In genomic region chr4:185247151-185247550, GRCh38 we compare ENCODE assay signal across 22 cellular contexts. TPM values are rescaled to one million over a fixed set of nuclear protein-coding genes. Genes with fewer than 3 reads are reported as not detected.
DNase-seq lines count a peak whose midpoint lies in the region; ATAC-seq and TF ChIP-seq lines count a peak whose summit lies in the region.
"Had no signal": no experiment of that assay in that cellular context is flagged by ENCODE, and none has a peak within 500 bp of the region (broad histone marks: within the 10 kb centered on the region; RNA-seq: fewer than 3 reads in every experiment).

No MANE protein-coding gene starts in this region.

- no peak overlapping the region for H2AFZ ChIP-seq in SU-DHL-6 (ENCODE audit: low read depth, low read length, severe bottlenecking)
- H2AFZ ChIP-seq: hepatocyte had no signal

- H3K9me3 ChIP-seq in SU-DHL-6 (ENCODE audit: insufficient read depth, low read length): no peaks in the 10 kb centered on the region
- no peaks in the 10 kb centered on the region for H3K9me3 ChIP-seq in thoracic aorta
- no peaks in the 10 kb centered on the region for H3K9me3 ChIP-seq in stomach
- H3K9me3 ChIP-seq: psoas muscle, SJSA1 had no signal

- peaks cover 50% of the 10 kb centered on the region for H3K4me1 Mint-ChIP-seq in activated naive CD4-positive, alpha-beta T cell treated with anti-CD3 and anti-CD28 coated beads for 36 hours (ENCODE audit: low read depth)
- H3K4me1 Mint-ChIP-seq in activated naive CD4-positive, alpha-beta T cell treated with anti-CD3 and anti-CD28 coated beads, Interleukin-2, amount 10 ng/mL, durations not matched to agents 7 days and 5 days: peaks cover 13% of the 10 kb centered on the region

- H3K9me2 ChIP-seq in SU-DHL-6 (replicated peaks; ENCODE audit: insufficient read depth, low read length): no peaks in the 10 kb centered on the region

- WGBS in stomach, 5 donors: 46 to 65% (median 49%) methylated on average over 1 of the region's 1 CpG

- H3K36me3 ChIP-seq in SU-DHL-6 (ENCODE audit: low read length) (peaks cover 11% of the 10 kb centered on the region; the same call in 1 of the 2 replicates), thoracic aorta (no peaks in the 10 kb centered on the region), stomach (no peaks in the 10 kb centered on the region)
- H3K36me3 ChIP-seq: SJSA1 had no signal

- intact Hi-C loops in activated naive CD4-positive, alpha-beta T cell treated with anti-CD3 and anti-CD28 coated beads for 36 hours (cut with micrococcal nuclease): loop anchor here (1.0 kb wide), 1 partner anchor 9 kb away; no protein-coding TSS in a partner anchor
- intact Hi-C loops in stomach (cut with DNase I; ENCODE audit: low total_unique reads): no loop called here

- no peaks in the 10 kb centered on the region for H3K27me3 Mint-ChIP-seq in activated naive CD4-positive, alpha-beta T cell treated with anti-CD3 and anti-CD28 coated beads for 36 hours (ENCODE audit: low read depth)
- no peaks in the 10 kb centered on the region for H3K27me3 Mint-ChIP-seq in activated naive CD4-positive, alpha-beta T cell treated with anti-CD3 and anti-CD28 coated beads, Interleukin-2, amount 10 ng/mL, durations not matched to agents 7 days and 5 days
- H3K27me3 Mint-ChIP-seq: CD4-positive, alpha-beta T cell; type B pancreatic cell had no signal

- no peaks in the 10 kb centered on the region for H3K9me3 Mint-ChIP-seq in activated naive CD4-positive, alpha-beta T cell treated with anti-CD3 and anti-CD28 coated beads for 36 hours
- no peaks in the 10 kb centered on the region for H3K9me3 Mint-ChIP-seq in activated naive CD4-positive, alpha-beta T cell treated with anti-CD3 and anti-CD28 coated beads, Interleukin-2, amount 10 ng/mL, durations not matched to agents 7 days and 5 days
- H3K9me3 Mint-ChIP-seq: CD4-positive, alpha-beta T cell; nephron; type B pancreatic cell had no signal

- no peak for DNase-seq in activated naive CD4-positive, alpha-beta T cell treated with anti-CD3 and anti-CD28 coated beads for 36 hours
- no peak for DNase-seq in activated naive CD4-positive, alpha-beta T cell treated with anti-CD3 and anti-CD28 coated beads, Interleukin-2, amount 10 ng/mL, durations not matched to agents 7 days and 5 days
- DNase-seq in iris pigment epithelial cell (ENCODE audit: low read depth): peak; percentile 35
- no peak for DNase-seq in thoracic aorta (ENCODE audit: low spot score)
- DNase-seq in GM03348 (ENCODE audit: low spot score): no peak
- no peak for DNase-seq in stomach
- DNase-seq: activated CD4-positive, alpha-beta T cell treated with anti-CD3 and anti-CD28 coated beads for 1 hour; amygdala; CD4-positive, alpha-beta T cell; DMS79 treated with DMSO at 0.1 percent for 48 hours; endodermal cell; NCI-H1105; NCI-H69; psoas muscle; T1000 had no signal

- no peak for TF ChIP-seq POLR2A in stomach (IDR thresholded peaks at IDR 0.05)

- H3K27ac ChIP-seq in SU-DHL-6 (ENCODE audit: low read depth, low read length): no peak overlapping the region
- peak overlapping the region in 1 of 2 donors; percentile 39 for H3K27ac ChIP-seq in thoracic aorta
- H3K27ac ChIP-seq in stomach: no peak overlapping the region
- H3K27ac ChIP-seq: hepatocyte, psoas muscle had no signal

- peaks cover 3% of the 10 kb centered on the region for H3K36me3 Mint-ChIP-seq in activated naive CD4-positive, alpha-beta T cell treated with anti-CD3 and anti-CD28 coated beads for 36 hours (ENCODE audit: low read depth)
- peaks cover 16% of the 10 kb centered on the region for H3K36me3 Mint-ChIP-seq in activated naive CD4-positive, alpha-beta T cell treated with anti-CD3 and anti-CD28 coated beads, Interleukin-2, amount 10 ng/mL, durations not matched to agents 7 days and 5 days

- CTCF ChIA-PET in activated naive CD4-positive, alpha-beta T cell treated with anti-CD3 and anti-CD28 coated beads for 36 hours (lab: Charles Lee): interaction anchor here (0.9 to 1.8 kb wide), 2 partner anchors 13 to 45 kb away, joined by 3 read pairs; no protein-coding TSS in a partner anchor
- CTCF ChIA-PET in activated naive CD4-positive, alpha-beta T cell treated with anti-CD3 and anti-CD28 coated beads, Interleukin-2, amount 10 ng/mL, durations not matched to agents 7 days and 5 days (lab: Charles Lee): interaction anchor here (1.3 kb wide), 1 partner anchor 13 kb away, joined by 3 read pairs; no protein-coding TSS in a partner anchor

- no peaks in the 10 kb centered on the region for H3K27me3 ChIP-seq in SU-DHL-6 (ENCODE audit: low read length)
- no peaks in the 10 kb centered on the region for H3K27me3 ChIP-seq in thoracic aorta (replicated peaks; ENCODE audit: insufficient read depth)
- no peaks in the 10 kb centered on the region for H3K27me3 ChIP-seq in stomach
- H3K27me3 ChIP-seq: hepatocyte, SJSA1 had no signal

- no peak for TF ChIP-seq EP300 in stomach (IDR thresholded peaks at IDR 0.05)

- peaks cover 22 to 44% of the 10 kb centered on the region in 2 donors for H3K4me1 ChIP-seq in thoracic aorta (ENCODE audit: control insufficient read depth in 1 of 2, low read depth in 2 of 2)
- H3K4me1 ChIP-seq in stomach: peaks cover 0 to 12% (median 3%) of the 10 kb centered on the region in 4 donors
- H3K4me1 ChIP-seq: psoas muscle had no signal

- peaks cover 6% of the 10 kb centered on the region; the same call in 1 of the 2 replicates for H3F3A ChIP-seq in SU-DHL-6 (ENCODE audit: insufficient read depth)

- ATAC-seq in thoracic aorta (ENCODE audit: insufficient number of reproducible peaks, low FRiP score, low read depth): no peak
- ATAC-seq in HG03175 (IDR thresholded peaks at IDR 0.05; ENCODE audit: unreplicated experiment): no peak
- ATAC-seq: Panc1, psoas muscle had no signal

- TF ChIP-seq CTCF in SU-DHL-6 (IDR thresholded peaks at IDR 0.05; ENCODE audit: insufficient read depth, low read length, poor library complexity, severe bottlenecking): no peak
- no peak for TF ChIP-seq CTCF in thoracic aorta (IDR thresholded peaks at IDR 0.05)
- TF ChIP-seq CTCF in stomach (IDR thresholded peaks at IDR 0.05): no peak

- peaks cover 37% of the 10 kb centered on the region for H3K79me2 ChIP-seq in SU-DHL-6 (ENCODE audit: insufficient read depth, low read length)

- H3K27ac Mint-ChIP-seq in activated naive CD4-positive, alpha-beta T cell treated with anti-CD3 and anti-CD28 coated beads for 36 hours: peak overlapping the region; percentile 57
- no peak overlapping the region for H3K27ac Mint-ChIP-seq in activated naive CD4-positive, alpha-beta T cell treated with anti-CD3 and anti-CD28 coated beads, Interleukin-2, amount 10 ng/mL, durations not matched to agents 7 days and 5 days
- H3K27ac Mint-ChIP-seq: CD4-positive, alpha-beta T cell; endodermal cell; type B pancreatic cell had no signal

- H4K20me1 ChIP-seq in SU-DHL-6 (ENCODE audit: low read depth, low read length): 0 out of 2 replicates have a peak, but pooled peaks cover 2% of the 10 kb centered on the region

- peak overlapping the region; percentile 1 for H3K4me2 ChIP-seq in SU-DHL-6 (ENCODE audit: low read depth, low read length, poor library complexity, severe bottlenecking)
- H3K4me2 ChIP-seq: hepatocyte had no signal

- H3K4me3 ChIP-seq in SU-DHL-6 (ENCODE audit: insufficient read depth, low read length, poor library complexity, severe bottlenecking) (no peak overlapping the region), thoracic aorta (peak overlapping the region; percentile 2), stomach (no peak overlapping the region)
- H3K4me3 ChIP-seq: hepatocyte, psoas muscle, SJSA1 had no signal

- no peak overlapping the region for H3K4me3 Mint-ChIP-seq in activated naive CD4-positive, alpha-beta T cell treated with anti-CD3 and anti-CD28 coated beads for 36 hours
- no peak overlapping the region for H3K4me3 Mint-ChIP-seq in activated naive CD4-positive, alpha-beta T cell treated with anti-CD3 and anti-CD28 coated beads, Interleukin-2, amount 10 ng/mL, durations not matched to agents 7 days and 5 days
- H3K4me3 Mint-ChIP-seq: CD4-positive, alpha-beta T cell; endodermal cell; nephron; type B pancreatic cell had no signal

- H3K9ac ChIP-seq in SU-DHL-6 (ENCODE audit: low read length): no peak overlapping the region

RNA-seq across cellular contexts. Expression of gene SNX25, which starts 37.8 kb away (rescaled TPM):
- total RNA-seq in activated naive CD4-positive, alpha-beta T cell treated with anti-CD3 and anti-CD28 coated beads for 36 hours: 10 to 100 TPM; 11.0 to 14.6 TPM
- total RNA-seq in thoracic aorta (10 to 100 TPM; 31.3 to 38.0 TPM), stomach (10 to 100 TPM in 4 of 5 donors, 1 to 10 TPM in 1; 4.1 to 36.8 (median 26.4) TPM)
- 1 to 10 TPM; 2.6 to 4.7 (median 3.2) TPM for polyA plus RNA-seq in stomach

RNA-seq across cellular contexts. Expression of gene CFAP97, which starts 43.4 kb away (rescaled TPM):
- total RNA-seq in activated naive CD4-positive, alpha-beta T cell treated with anti-CD3 and anti-CD28 coated beads for 36 hours: 10 to 100 TPM; 38.4 to 43.6 TPM
- total RNA-seq in thoracic aorta (10 to 100 TPM; 40.8 to 62.2 TPM), stomach (10 to 100 TPM in 4 of 5 donors, 1 to 10 TPM in 1; 8.7 to 39.8 (median 22.5) TPM)
- polyA plus RNA-seq in stomach: 10 to 100 TPM in 1 of 3 donors, 1 to 10 TPM in 2; 4.8 to 11.0 (median 8.8) TPM
